1 cellular context compared by ENCODE assay signal in the genomic region with DNA sequence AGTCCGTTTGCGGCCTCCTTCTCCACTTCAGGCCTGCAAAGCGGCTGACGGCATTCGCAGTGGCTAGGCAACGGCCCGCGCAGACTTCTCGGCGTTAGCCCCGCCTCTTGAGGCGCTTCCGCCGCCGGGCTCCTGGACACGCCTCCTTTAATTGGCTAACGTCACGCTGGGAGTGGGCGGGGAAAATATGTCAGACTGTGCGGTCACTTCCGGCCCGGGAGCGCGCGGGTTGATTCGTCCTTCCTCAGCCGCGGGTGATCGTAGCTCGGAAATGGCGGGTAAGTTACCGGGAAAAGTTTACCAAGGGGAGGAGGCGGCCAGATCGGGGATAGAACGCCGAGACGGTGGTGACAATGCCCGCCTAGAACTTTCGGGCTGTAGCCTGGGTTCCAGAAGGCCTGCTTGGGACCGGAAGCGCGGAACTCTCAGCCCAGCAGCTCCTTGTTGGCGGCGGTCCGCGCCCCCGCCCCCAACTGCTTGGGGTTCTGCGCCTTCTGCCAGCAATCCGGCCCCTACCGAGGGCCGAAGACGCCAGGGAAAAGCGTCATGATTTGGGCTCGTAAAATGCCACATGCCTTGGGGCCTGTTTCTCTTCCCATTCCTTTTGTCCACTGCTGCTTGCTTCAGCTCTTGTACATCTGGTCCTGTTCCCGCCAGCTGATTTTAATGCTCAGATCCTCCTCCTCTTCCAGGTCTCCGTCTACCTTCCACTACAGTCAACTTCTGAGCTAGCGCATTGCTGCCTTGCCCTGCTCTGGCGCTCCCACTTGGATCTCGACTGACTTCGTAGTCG.
TF ChIP-seq lines count a peak whose summit lies in the region.

A gene with protein sequence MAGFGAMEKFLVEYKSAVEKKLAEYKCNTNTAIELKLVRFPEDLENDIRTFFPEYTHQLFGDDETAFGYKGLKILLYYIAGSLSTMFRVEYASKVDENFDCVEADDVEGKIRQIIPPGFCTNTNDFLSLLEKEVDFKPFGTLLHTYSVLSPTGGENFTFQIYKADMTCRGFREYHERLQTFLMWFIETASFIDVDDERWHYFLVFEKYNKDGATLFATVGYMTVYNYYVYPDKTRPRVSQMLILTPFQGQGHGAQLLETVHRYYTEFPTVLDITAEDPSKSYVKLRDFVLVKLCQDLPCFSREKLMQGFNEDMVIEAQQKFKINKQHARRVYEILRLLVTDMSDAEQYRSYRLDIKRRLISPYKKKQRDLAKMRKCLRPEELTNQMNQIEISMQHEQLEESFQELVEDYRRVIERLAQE (plus strand): TSS at position 232 of the 793 bp plus-strand sequence. CDS start 40 bp downstream, at position 272.

TF ChIP-seq in HepG2, 621 proteins besides CTCF, POLR2A, EP300 and RAD21 (continued from another document and continues in another):
- TF ChIP-seq, protein P1, sequence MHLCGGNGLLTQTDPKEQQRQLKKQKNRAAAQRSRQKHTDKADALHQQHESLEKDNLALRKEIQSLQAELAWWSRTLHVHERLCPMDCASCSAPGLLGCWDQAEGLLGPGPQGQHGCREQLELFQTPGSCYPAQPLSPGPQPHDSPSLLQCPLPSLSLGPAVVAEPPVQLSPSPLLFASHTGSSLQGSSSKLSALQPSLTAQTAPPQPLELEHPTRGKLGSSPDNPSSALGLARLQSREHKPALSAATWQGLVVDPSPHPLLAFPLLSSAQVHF (CRISPR knock-in tag; IDR thresholded peaks at IDR 0.05), result peak; percentile 66; the same call in 1 of the 2 replicates
- peak; percentile 19; the same call in 1 of the 2 replicates for TF ChIP-seq KDM3A (CRISPR knock-in tag; IDR thresholded peaks at IDR 0.05; ENCODE audit: low read depth)
- TF ChIP-seq CREM (IDR thresholded peaks at IDR 0.05), result peak; percentile 97
- TF ChIP-seq CREM (CRISPR knock-in tag; IDR thresholded peaks at IDR 0.05), result peak; percentile 59; the same call in 1 of the 2 replicates
- TF ChIP-seq ZNF296 (CRISPR knock-in tag; conservative IDR thresholded peaks at IDR 0.05), result no peak
- TF ChIP-seq, protein P2, sequence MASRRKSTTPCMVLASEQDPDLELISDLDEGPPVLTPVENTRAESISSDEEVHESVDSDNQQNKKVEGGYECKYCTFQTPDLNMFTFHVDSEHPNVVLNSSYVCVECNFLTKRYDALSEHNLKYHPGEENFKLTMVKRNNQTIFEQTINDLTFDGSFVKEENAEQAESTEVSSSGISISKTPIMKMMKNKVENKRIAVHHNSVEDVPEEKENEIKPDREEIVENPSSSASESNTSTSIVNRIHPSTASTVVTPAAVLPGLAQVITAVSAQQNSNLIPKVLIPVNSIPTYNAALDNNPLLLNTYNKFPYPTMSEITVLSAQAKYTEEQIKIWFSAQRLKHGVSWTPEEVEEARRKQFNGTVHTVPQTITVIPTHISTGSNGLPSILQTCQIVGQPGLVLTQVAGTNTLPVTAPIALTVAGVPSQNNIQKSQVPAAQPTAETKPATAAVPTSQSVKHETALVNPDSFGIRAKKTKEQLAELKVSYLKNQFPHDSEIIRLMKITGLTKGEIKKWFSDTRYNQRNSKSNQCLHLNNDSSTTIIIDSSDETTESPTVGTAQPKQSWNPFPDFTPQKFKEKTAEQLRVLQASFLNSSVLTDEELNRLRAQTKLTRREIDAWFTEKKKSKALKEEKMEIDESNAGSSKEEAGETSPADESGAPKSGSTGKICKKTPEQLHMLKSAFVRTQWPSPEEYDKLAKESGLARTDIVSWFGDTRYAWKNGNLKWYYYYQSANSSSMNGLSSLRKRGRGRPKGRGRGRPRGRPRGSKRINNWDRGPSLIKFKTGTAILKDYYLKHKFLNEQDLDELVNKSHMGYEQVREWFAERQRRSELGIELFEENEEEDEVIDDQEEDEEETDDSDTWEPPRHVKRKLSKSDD (CRISPR knock-in tag; IDR thresholded peaks at IDR 0.05; ENCODE audit: low read depth), result peak; percentile 98
- TF ChIP-seq, protein P3, sequence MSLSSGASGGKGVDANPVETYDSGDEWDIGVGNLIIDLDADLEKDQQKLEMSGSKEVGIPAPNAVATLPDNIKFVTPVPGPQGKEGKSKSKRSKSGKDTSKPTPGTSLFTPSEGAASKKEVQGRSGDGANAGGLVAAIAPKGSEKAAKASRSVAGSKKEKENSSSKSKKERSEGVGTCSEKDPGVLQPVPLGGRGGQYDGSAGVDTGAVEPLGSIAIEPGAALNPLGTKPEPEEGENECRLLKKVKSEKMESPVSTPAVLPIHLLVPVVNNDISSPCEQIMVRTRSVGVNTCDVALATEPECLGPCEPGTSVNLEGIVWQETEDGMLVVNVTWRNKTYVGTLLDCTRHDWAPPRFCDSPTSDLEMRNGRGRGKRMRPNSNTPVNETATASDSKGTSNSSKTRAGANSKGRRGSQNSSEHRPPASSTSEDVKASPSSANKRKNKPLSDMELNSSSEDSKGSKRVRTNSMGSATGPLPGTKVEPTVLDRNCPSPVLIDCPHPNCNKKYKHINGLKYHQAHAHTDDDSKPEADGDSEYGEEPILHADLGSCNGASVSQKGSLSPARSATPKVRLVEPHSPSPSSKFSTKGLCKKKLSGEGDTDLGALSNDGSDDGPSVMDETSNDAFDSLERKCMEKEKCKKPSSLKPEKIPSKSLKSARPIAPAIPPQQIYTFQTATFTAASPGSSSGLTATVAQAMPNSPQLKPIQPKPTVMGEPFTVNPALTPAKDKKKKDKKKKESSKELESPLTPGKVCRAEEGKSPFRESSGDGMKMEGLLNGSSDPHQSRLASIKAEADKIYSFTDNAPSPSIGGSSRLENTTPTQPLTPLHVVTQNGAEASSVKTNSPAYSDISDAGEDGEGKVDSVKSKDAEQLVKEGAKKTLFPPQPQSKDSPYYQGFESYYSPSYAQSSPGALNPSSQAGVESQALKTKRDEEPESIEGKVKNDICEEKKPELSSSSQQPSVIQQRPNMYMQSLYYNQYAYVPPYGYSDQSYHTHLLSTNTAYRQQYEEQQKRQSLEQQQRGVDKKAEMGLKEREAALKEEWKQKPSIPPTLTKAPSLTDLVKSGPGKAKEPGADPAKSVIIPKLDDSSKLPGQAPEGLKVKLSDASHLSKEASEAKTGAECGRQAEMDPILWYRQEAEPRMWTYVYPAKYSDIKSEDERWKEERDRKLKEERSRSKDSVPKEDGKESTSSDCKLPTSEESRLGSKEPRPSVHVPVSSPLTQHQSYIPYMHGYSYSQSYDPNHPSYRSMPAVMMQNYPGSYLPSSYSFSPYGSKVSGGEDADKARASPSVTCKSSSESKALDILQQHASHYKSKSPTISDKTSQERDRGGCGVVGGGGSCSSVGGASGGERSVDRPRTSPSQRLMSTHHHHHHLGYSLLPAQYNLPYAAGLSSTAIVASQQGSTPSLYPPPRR (CRISPR knock-in tag; IDR thresholded peaks at IDR 0.05; ENCODE audit: borderline replicate concordance), result peak; percentile 63; the same call in 1 of the 2 replicates
- peak; percentile 90 for TF ChIP-seq GATAD1 (CRISPR knock-in tag; IDR thresholded peaks at IDR 0.05)
- no peak for TF ChIP-seq SMAD9 (CRISPR knock-in tag; IDR thresholded peaks at IDR 0.05)
- no peak for TF ChIP-seq RORA (CRISPR knock-in tag; IDR thresholded peaks at IDR 0.05)
- TF ChIP-seq, protein P4, sequence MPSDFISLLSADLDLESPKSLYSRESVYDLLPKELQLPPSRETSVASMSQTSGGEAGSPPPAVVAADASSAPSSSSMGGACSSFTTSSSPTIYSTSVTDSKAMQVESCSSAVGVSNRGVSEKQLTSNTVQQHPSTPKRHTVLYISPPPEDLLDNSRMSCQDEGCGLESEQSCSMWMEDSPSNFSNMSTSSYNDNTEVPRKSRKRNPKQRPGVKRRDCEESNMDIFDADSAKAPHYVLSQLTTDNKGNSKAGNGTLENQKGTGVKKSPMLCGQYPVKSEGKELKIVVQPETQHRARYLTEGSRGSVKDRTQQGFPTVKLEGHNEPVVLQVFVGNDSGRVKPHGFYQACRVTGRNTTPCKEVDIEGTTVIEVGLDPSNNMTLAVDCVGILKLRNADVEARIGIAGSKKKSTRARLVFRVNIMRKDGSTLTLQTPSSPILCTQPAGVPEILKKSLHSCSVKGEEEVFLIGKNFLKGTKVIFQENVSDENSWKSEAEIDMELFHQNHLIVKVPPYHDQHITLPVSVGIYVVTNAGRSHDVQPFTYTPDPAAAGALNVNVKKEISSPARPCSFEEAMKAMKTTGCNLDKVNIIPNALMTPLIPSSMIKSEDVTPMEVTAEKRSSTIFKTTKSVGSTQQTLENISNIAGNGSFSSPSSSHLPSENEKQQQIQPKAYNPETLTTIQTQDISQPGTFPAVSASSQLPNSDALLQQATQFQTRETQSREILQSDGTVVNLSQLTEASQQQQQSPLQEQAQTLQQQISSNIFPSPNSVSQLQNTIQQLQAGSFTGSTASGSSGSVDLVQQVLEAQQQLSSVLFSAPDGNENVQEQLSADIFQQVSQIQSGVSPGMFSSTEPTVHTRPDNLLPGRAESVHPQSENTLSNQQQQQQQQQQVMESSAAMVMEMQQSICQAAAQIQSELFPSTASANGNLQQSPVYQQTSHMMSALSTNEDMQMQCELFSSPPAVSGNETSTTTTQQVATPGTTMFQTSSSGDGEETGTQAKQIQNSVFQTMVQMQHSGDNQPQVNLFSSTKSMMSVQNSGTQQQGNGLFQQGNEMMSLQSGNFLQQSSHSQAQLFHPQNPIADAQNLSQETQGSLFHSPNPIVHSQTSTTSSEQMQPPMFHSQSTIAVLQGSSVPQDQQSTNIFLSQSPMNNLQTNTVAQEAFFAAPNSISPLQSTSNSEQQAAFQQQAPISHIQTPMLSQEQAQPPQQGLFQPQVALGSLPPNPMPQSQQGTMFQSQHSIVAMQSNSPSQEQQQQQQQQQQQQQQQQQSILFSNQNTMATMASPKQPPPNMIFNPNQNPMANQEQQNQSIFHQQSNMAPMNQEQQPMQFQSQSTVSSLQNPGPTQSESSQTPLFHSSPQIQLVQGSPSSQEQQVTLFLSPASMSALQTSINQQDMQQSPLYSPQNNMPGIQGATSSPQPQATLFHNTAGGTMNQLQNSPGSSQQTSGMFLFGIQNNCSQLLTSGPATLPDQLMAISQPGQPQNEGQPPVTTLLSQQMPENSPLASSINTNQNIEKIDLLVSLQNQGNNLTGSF (CRISPR knock-in tag; IDR thresholded peaks at IDR 0.05), result peak; percentile 71; the same call in 1 of the 2 replicates
- peak; percentile 88 for TF ChIP-seq TGIF2 (CRISPR knock-in tag; IDR thresholded peaks at IDR 0.05)
- peak; percentile 85; the same call in 1 of the 2 replicates for TF ChIP-seq ELF4 (CRISPR knock-in tag; IDR thresholded peaks at IDR 0.05; ENCODE audit: borderline replicate concordance)
- no peak for TF ChIP-seq HMG20A (CRISPR knock-in tag; IDR thresholded peaks at IDR 0.05; ENCODE audit: borderline replicate concordance)
- 0 out of 2 replicates have a peak, but pooled peaks have one; percentile 10 for TF ChIP-seq ZNF782 (CRISPR knock-in tag; IDR thresholded peaks at IDR 0.05; ENCODE audit: borderline replicate concordance)
- TF ChIP-seq, protein P5, sequence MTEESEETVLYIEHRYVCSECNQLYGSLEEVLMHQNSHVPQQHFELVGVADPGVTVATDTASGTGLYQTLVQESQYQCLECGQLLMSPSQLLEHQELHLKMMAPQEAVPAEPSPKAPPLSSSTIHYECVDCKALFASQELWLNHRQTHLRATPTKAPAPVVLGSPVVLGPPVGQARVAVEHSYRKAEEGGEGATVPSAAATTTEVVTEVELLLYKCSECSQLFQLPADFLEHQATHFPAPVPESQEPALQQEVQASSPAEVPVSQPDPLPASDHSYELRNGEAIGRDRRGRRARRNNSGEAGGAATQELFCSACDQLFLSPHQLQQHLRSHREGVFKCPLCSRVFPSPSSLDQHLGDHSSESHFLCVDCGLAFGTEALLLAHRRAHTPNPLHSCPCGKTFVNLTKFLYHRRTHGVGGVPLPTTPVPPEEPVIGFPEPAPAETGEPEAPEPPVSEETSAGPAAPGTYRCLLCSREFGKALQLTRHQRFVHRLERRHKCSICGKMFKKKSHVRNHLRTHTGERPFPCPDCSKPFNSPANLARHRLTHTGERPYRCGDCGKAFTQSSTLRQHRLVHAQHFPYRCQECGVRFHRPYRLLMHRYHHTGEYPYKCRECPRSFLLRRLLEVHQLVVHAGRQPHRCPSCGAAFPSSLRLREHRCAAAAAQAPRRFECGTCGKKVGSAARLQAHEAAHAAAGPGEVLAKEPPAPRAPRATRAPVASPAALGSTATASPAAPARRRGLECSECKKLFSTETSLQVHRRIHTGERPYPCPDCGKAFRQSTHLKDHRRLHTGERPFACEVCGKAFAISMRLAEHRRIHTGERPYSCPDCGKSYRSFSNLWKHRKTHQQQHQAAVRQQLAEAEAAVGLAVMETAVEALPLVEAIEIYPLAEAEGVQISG (CRISPR knock-in tag; IDR thresholded peaks at IDR 0.05), result peak; percentile 64
- TF ChIP-seq, protein P6, sequence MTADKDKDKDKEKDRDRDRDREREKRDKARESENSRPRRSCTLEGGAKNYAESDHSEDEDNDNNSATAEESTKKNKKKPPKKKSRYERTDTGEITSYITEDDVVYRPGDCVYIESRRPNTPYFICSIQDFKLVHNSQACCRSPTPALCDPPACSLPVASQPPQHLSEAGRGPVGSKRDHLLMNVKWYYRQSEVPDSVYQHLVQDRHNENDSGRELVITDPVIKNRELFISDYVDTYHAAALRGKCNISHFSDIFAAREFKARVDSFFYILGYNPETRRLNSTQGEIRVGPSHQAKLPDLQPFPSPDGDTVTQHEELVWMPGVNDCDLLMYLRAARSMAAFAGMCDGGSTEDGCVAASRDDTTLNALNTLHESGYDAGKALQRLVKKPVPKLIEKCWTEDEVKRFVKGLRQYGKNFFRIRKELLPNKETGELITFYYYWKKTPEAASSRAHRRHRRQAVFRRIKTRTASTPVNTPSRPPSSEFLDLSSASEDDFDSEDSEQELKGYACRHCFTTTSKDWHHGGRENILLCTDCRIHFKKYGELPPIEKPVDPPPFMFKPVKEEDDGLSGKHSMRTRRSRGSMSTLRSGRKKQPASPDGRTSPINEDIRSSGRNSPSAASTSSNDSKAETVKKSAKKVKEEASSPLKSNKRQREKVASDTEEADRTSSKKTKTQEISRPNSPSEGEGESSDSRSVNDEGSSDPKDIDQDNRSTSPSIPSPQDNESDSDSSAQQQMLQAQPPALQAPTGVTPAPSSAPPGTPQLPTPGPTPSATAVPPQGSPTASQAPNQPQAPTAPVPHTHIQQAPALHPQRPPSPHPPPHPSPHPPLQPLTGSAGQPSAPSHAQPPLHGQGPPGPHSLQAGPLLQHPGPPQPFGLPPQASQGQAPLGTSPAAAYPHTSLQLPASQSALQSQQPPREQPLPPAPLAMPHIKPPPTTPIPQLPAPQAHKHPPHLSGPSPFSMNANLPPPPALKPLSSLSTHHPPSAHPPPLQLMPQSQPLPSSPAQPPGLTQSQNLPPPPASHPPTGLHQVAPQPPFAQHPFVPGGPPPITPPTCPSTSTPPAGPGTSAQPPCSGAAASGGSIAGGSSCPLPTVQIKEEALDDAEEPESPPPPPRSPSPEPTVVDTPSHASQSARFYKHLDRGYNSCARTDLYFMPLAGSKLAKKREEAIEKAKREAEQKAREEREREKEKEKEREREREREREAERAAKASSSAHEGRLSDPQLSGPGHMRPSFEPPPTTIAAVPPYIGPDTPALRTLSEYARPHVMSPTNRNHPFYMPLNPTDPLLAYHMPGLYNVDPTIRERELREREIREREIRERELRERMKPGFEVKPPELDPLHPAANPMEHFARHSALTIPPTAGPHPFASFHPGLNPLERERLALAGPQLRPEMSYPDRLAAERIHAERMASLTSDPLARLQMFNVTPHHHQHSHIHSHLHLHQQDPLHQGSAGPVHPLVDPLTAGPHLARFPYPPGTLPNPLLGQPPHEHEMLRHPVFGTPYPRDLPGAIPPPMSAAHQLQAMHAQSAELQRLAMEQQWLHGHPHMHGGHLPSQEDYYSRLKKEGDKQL (CRISPR knock-in tag; IDR thresholded peaks at IDR 0.05; ENCODE audit: low read depth), result no peak; the same call in 1 of the 2 replicates
- TF ChIP-seq, protein P7, sequence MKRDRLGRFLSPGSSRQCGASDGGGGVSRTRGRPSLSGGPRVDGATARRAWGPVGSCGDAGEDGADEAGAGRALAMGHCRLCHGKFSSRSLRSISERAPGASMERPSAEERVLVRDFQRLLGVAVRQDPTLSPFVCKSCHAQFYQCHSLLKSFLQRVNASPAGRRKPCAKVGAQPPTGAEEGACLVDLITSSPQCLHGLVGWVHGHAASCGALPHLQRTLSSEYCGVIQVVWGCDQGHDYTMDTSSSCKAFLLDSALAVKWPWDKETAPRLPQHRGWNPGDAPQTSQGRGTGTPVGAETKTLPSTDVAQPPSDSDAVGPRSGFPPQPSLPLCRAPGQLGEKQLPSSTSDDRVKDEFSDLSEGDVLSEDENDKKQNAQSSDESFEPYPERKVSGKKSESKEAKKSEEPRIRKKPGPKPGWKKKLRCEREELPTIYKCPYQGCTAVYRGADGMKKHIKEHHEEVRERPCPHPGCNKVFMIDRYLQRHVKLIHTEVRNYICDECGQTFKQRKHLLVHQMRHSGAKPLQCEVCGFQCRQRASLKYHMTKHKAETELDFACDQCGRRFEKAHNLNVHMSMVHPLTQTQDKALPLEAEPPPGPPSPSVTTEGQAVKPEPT (CRISPR knock-in tag; IDR thresholded peaks at IDR 0.05; ENCODE audit: low read depth), result no peak; the same call in 1 of the 2 replicates
